1 cellular context compared by ENCODE assay signal in the genomic region with DNA sequence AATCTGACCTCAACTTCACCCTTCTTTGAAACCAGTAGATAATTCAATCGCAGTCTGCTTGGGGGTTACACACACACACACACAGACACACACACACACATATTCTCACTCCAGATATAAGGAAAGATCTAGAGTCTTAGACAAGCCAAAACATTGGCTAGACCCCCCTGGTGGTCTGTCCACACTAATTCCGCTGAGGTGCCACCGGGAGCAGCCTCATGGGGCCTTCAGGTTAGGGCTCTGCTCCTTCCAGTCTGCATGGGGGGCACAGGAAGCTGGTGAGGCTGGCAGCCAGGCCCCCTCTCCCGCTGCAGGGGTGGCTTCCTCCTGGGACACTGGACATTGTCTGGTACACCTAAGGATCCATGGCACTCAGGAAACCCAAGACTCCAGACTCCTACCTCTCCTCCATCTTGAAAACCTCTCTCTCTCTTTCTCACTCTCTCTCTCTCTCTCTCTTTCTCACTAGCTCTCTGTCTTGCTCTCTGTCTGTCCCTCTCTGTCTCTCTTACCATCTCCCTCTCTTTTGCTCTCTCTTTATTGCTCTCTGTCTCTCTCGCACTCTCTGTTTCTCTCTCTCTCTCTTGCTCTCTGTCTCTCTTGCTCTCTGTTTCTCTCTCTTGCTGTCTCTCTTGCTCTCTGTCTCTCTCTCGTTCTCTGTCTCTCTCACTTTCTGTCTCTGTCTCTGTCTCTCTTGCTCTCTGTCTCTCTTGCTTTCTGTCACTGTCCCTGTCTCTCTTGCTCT.
TF ChIP-seq lines count a peak whose summit lies in the region.

No MANE protein-coding gene starts in this region.

TF ChIP-seq in HEK293, 187 proteins besides CTCF, POLR2A, EP300 and RAD21 (continued from another document and continues in another):
- TF ChIP-seq ZNF148 (tag by site-specific recombination; IDR thresholded peaks at IDR 0.05; ENCODE audit: borderline replicate concordance) = no peak
- TF ChIP-seq ZBTB11 (tag by site-specific recombination; conservative IDR thresholded peaks at IDR 0.05; ENCODE audit: low read depth) = no peak
- no peak for TF ChIP-seq ZNF654 (tag by site-specific recombination; IDR thresholded peaks at IDR 0.05; ENCODE audit: low read depth)
- TF ChIP-seq, protein P1, sequence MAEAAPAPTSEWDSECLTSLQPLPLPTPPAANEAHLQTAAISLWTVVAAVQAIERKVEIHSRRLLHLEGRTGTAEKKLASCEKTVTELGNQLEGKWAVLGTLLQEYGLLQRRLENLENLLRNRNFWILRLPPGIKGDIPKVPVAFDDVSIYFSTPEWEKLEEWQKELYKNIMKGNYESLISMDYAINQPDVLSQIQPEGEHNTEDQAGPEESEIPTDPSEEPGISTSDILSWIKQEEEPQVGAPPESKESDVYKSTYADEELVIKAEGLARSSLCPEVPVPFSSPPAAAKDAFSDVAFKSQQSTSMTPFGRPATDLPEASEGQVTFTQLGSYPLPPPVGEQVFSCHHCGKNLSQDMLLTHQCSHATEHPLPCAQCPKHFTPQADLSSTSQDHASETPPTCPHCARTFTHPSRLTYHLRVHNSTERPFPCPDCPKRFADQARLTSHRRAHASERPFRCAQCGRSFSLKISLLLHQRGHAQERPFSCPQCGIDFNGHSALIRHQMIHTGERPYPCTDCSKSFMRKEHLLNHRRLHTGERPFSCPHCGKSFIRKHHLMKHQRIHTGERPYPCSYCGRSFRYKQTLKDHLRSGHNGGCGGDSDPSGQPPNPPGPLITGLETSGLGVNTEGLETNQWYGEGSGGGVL (tag by site-specific recombination; IDR thresholded peaks at IDR 0.05) = no peak
- TF ChIP-seq SP3 (tag by site-specific recombination; IDR thresholded peaks at IDR 0.05) = no peak
- TF ChIP-seq HOXA7 (CRISPR knock-in tag; IDR thresholded peaks at IDR 0.05; ENCODE audit: borderline replicate concordance) = no peak
- no peak for TF ChIP-seq ZNF626 (tag by site-specific recombination; IDR thresholded peaks at IDR 0.05)
- TF ChIP-seq KLF7 (tag by site-specific recombination; IDR thresholded peaks at IDR 0.05; ENCODE audit: borderline replicate concordance) = no peak
- TF ChIP-seq, protein P2, sequence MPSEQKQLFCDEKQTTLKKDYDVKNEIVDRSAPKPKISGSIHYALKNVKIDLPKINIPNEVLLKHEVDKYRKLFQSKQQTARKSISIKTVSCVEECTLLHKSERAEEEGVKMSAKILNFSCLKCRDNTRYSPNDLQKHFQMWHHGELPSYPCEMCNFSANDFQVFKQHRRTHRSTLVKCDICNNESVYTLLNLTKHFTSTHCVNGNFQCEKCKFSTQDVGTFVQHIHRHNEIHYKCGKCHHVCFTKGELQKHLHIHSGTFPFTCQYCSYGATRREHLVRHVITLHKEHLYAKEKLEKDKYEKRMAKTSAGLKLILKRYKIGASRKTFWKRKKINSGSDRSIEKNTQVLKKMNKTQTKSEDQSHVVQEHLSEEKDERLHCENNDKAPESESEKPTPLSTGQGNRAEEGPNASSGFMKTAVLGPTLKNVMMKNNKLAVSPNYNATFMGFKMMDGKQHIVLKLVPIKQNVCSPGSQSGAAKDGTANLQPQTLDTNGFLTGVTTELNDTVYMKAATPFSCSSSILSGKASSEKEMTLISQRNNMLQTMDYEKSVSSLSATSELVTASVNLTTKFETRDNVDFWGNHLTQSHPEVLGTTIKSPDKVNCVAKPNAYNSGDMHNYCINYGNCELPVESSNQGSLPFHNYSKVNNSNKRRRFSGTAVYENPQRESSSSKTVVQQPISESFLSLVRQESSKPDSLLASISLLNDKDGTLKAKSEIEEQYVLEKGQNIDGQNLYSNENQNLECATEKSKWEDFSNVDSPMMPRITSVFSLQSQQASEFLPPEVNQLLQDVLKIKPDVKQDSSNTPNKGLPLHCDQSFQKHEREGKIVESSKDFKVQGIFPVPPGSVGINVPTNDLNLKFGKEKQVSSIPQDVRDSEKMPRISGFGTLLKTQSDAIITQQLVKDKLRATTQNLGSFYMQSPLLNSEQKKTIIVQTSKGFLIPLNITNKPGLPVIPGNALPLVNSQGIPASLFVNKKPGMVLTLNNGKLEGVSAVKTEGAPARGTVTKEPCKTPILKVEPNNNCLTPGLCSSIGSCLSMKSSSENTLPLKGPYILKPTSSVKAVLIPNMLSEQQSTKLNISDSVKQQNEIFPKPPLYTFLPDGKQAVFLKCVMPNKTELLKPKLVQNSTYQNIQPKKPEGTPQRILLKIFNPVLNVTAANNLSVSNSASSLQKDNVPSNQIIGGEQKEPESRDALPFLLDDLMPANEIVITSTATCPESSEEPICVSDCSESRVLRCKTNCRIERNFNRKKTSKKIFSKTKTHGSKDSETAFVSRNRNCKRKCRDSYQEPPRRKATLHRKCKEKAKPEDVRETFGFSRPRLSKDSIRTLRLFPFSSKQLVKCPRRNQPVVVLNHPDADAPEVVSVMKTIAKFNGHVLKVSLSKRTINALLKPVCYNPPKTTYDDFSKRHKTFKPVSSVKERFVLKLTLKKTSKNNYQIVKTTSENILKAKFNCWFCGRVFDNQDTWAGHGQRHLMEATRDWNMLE (tag by site-specific recombination; conservative IDR thresholded peaks at IDR 0.05; ENCODE audit: low read depth) = no peak
- no peak for TF ChIP-seq ZNF169 (tag by site-specific recombination; IDR thresholded peaks at IDR 0.05)
- TF ChIP-seq PRDM6 (tag by site-specific recombination; IDR thresholded peaks at IDR 0.05) = no peak
- 0 out of 2 replicates have a peak, but pooled peaks have one; percentile 7 for TF ChIP-seq ZNF16 (tag by site-specific recombination; IDR thresholded peaks at IDR 0.05; ENCODE audit: low read depth)
- no peak for TF ChIP-seq ZSCAN18 (tag by site-specific recombination; IDR thresholded peaks at IDR 0.05)
- TF ChIP-seq, protein P3, sequence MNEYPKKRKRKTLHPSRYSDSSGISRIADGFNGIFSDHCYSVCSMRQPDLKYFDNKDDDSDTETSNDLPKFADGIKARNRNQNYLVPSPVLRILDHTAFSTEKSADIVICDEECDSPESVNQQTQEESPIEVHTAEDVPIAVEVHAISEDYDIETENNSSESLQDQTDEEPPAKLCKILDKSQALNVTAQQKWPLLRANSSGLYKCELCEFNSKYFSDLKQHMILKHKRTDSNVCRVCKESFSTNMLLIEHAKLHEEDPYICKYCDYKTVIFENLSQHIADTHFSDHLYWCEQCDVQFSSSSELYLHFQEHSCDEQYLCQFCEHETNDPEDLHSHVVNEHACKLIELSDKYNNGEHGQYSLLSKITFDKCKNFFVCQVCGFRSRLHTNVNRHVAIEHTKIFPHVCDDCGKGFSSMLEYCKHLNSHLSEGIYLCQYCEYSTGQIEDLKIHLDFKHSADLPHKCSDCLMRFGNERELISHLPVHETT (tag by site-specific recombination; IDR thresholded peaks at IDR 0.05) = no peak
- TF ChIP-seq ZNF704 (tag by site-specific recombination; IDR thresholded peaks at IDR 0.05) = no peak
- TF ChIP-seq ZNF580 (tag by site-specific recombination; IDR thresholded peaks at IDR 0.05) = no peak
- no peak for TF ChIP-seq ZIC2 (tag by site-specific recombination; IDR thresholded peaks at IDR 0.05)
- no peak for TF ChIP-seq AEBP2 (tag by site-specific recombination; IDR thresholded peaks at IDR 0.05; ENCODE audit: borderline replicate concordance)
- no peak for TF ChIP-seq ZNF18 (tag by site-specific recombination; IDR thresholded peaks at IDR 0.05)
- 0 out of 2 replicates have a peak, but pooled peaks have one; percentile 16 for TF ChIP-seq ZNF785 (tag by site-specific recombination; IDR thresholded peaks at IDR 0.05)
- TF ChIP-seq KLF9 (tag by site-specific recombination; IDR thresholded peaks at IDR 0.05; ENCODE audit: low read depth) = no peak
- no peak for TF ChIP-seq ZBTB1 (tag by site-specific recombination; IDR thresholded peaks at IDR 0.05)
- TF ChIP-seq ZNF394 (tag by site-specific recombination; IDR thresholded peaks at IDR 0.05; ENCODE audit: borderline replicate concordance) = no peak
- TF ChIP-seq ZNF202 (tag by site-specific recombination; IDR thresholded peaks at IDR 0.05; ENCODE audit: borderline replicate concordance) = peak; percentile 59
